In genomic region chr17:1961187-1961586, GRCh38 we compare ENCODE assay signal across 15 cellular contexts.
A peak's percentile ranks its signal among the peaks of the same experiment; 100 is the strongest.
DNase-seq lines count a peak whose midpoint lies in the region; ATAC-seq and TF ChIP-seq lines count a peak whose summit lies in the region.
"Had no signal": no experiment of that assay in that cellular context is flagged by ENCODE, and none has a peak within 500 bp of the region (broad histone marks: within the 10 kb centered on the region; RNA-seq: fewer than 3 reads in every experiment).

No MANE protein-coding gene starts in this region.

- intact Hi-C loops in CD8-positive, alpha-beta T cell (cut with DNase I, micrococcal nuclease) = no loop called here
- intact Hi-C loops in PC-3 (cut with micrococcal nuclease) = no loop called here

- no peak overlapping the region for H2BK120ac ChIP-seq in mesendoderm (ENCODE audit: low read depth, low read length)

- POLR2A ChIA-PET in HEK293T (lab: Yijun Ruan, JAX) (no interaction called here), WTC11 (lab: Charles Lee) (interaction anchor here (0.6 kb wide), 1 partner anchor 359 kb away, joined by 3 read pairs; no protein-coding TSS in a partner anchor), PC-3 (lab: Charles Lee; ENCODE audit: unreplicated experiment) (no interaction called here)
- POLR2A ChIA-PET in CD8-positive, alpha-beta T cell (lab: Charles Lee) = no interaction called here

- H3K36me3 Mint-ChIP-seq in WTC11 = no peaks in the 10 kb centered on the region
- H3K36me3 Mint-ChIP-seq in CD8-positive, alpha-beta T cell = no peaks in the 10 kb centered on the region

- ATAC-seq in WTC11 (peak; percentile 76), GM18858 (IDR thresholded peaks at IDR 0.05; ENCODE audit: unreplicated experiment) (no peak), PC-3 (no peak)
- no peak for ATAC-seq in CD8-positive, alpha-beta T cell
- ATAC-seq: activated CD4-positive, CD25-positive, alpha-beta regulatory T cell treated with anti-CD3 and anti-CD28 coated beads, Interleukin-2, amount 50 U/mL, for 24 hours had no signal

- CTCF ChIA-PET in HEK293T (lab: Yijun Ruan, JAX) (no interaction called here), WTC11 (lab: Charles Lee) (no interaction called here), PC-3 (lab: Charles Lee) (no interaction called here)
- CTCF ChIA-PET in CD8-positive, alpha-beta T cell (lab: Charles Lee) = no interaction called here

- H3K27me3 Mint-ChIP-seq in WTC11 (ENCODE audit: low read depth) = peaks cover 39% of the 10 kb centered on the region
- H3K27me3 Mint-ChIP-seq in CD8-positive, alpha-beta T cell (ENCODE audit: low read depth) = no peaks in the 10 kb centered on the region

- no peak overlapping the region for H2AK5ac ChIP-seq in mesendoderm (ENCODE audit: low read length)

- H3K36me3 ChIP-seq in BLaER1 (no peaks in the 10 kb centered on the region), mesendoderm (ENCODE audit: control insufficient read depth, insufficient read depth, low read length) (no peaks in the 10 kb centered on the region), PC-3 (ENCODE audit: low read depth, low read length) (no peaks in the 10 kb centered on the region)
- H3K36me3 ChIP-seq in CD8-positive, alpha-beta T cell (ENCODE audit: insufficient read depth, low read length) = no peaks in the 10 kb centered on the region

- BruUV-seq in PC-3 (replicated peaks; lab: Mats Ljungman, UMichigan) = no TSS peak

- H3K4me3 ChIP-seq in BLaER1 (no peak overlapping the region), mesendoderm (ENCODE audit: low read length) (no peak overlapping the region), PC-3 (ENCODE audit: low read length) (no peak overlapping the region)
- H3K4me3 ChIP-seq in CD8-positive, alpha-beta T cell (ENCODE audit: low read depth, low read length) = no peak overlapping the region

- H3K56ac ChIP-seq in mesendoderm (ENCODE audit: low read length) = peak overlapping the region; percentile 85

- no CpG with 5 or more reads among the region's 14 CpGs for WGBS in mesendoderm (ENCODE audit: extremely low coverage, insufficient coverage, low lambda C conversion rate)

- no peak overlapping the region for H3K9ac ChIP-seq in BLaER1
- no peak overlapping the region for H3K9ac ChIP-seq in mesendoderm (ENCODE audit: low read length)
- no peak overlapping the region for H3K9ac ChIP-seq in PC-3 (ENCODE audit: low read length)

- no peak overlapping the region for H3K4ac ChIP-seq in mesendoderm (ENCODE audit: low read depth, low read length)

- H3K27ac ChIP-seq in BLaER1 (peak overlapping the region; percentile 49; the same call in 1 of the 2 replicates), mesendoderm (ENCODE audit: low read depth, low read length) (peak overlapping the region; percentile 80), PC-3 (ENCODE audit: low read length) (no peak overlapping the region)
- no peak overlapping the region for H3K27ac ChIP-seq in CD8-positive, alpha-beta T cell (ENCODE audit: low read depth, low read length)

- peak overlapping the region; percentile 66 for H3K27ac Mint-ChIP-seq in WTC11
- no peak overlapping the region for H3K27ac Mint-ChIP-seq in CD8-positive, alpha-beta T cell
- H3K27ac Mint-ChIP-seq: activated T-helper 2 cell treated with anti-CD3 and anti-CD28 coated beads, Interferon-gamma antibody, Interleukin-2, Interleukin-4, amounts not matched to agents 10 μg/mL and 5 μg/mL and 100 μg/mL, durations not matched to agents 14 hours and 24 hours and 36 hours; IgD-negative memory B cell; T-helper 2 cell treated with Interferon-gamma antibody and Interleukin-4, amounts not matched to agents 5 μg/mL and 100 μg/mL, for 36 hours had no signal

- peaks cover 20% of the 10 kb centered on the region for H3K4me1 Mint-ChIP-seq in WTC11
- no peaks in the 10 kb centered on the region for H3K4me1 Mint-ChIP-seq in CD8-positive, alpha-beta T cell (ENCODE audit: low read depth)
- H3K4me1 Mint-ChIP-seq: IgD-negative memory B cell had no signal

- TF ChIP-seq CTCF in WTC11 (IDR thresholded peaks at IDR 0.05) (no peak), PC-3 (conservative IDR thresholded peaks at IDR 0.05; ENCODE audit: low read depth, low read length) (no peak)
- TF ChIP-seq CTCF in CD8-positive, alpha-beta T cell (IDR thresholded peaks at IDR 0.05) = no peak

- H3K18ac ChIP-seq in mesendoderm (ENCODE audit: low read length) = no peak overlapping the region

- H4K5ac ChIP-seq in mesendoderm (ENCODE audit: low read length) = no peak overlapping the region

- H3K4me2 ChIP-seq in BLaER1 (peak overlapping the region; percentile 59), mesendoderm (ENCODE audit: low read length) (no peak overlapping the region), PC-3 (ENCODE audit: low read length) (no peak overlapping the region)

- H3K79me1 ChIP-seq in mesendoderm (ENCODE audit: low read length) = no peaks in the 10 kb centered on the region

- H2AFZ ChIP-seq in PC-3 (ENCODE audit: low read length) = no peak overlapping the region

- no peak overlapping the region for H4K8ac ChIP-seq in mesendoderm (ENCODE audit: low read depth, low read length)

- H3K4me1 ChIP-seq in BLaER1 (peaks cover 66% of the 10 kb centered on the region), mesendoderm (ENCODE audit: control insufficient read depth, low read depth, low read length) (peaks cover 8% of the 10 kb centered on the region), PC-3 (ENCODE audit: insufficient read depth, low read length) (no peaks in the 10 kb centered on the region)
- no peaks in the 10 kb centered on the region for H3K4me1 ChIP-seq in CD8-positive, alpha-beta T cell (ENCODE audit: insufficient read depth, low read length)

- H3K9me3 ChIP-seq in BLaER1 (no peaks in the 10 kb centered on the region), PC-3 (ENCODE audit: low read length) (no peaks in the 10 kb centered on the region)
- H3K9me3 ChIP-seq in CD8-positive, alpha-beta T cell (ENCODE audit: low read length) = no peaks in the 10 kb centered on the region

- peak overlapping the region; percentile 74 for H2BK5ac ChIP-seq in mesendoderm (ENCODE audit: low read length)

- H3K9me2 ChIP-seq in PC-3 (replicated peaks; ENCODE audit: low read length) = no peaks in the 10 kb centered on the region

- H4K20me1 ChIP-seq in BLaER1 = peaks cover 9% of the 10 kb centered on the region; the same call in 1 of the 2 replicates
- no peaks in the 10 kb centered on the region for H4K20me1 ChIP-seq in PC-3 (ENCODE audit: low read length)

- no peaks in the 10 kb centered on the region for H3K27me3 ChIP-seq in BLaER1
- no peaks in the 10 kb centered on the region for H3K27me3 ChIP-seq in mesendoderm (ENCODE audit: insufficient read depth, low read length, poor library complexity)
- H3K27me3 ChIP-seq in CD8-positive, alpha-beta T cell (ENCODE audit: insufficient read depth, low read length) = no peaks in the 10 kb centered on the region
- no peaks in the 10 kb centered on the region for H3K27me3 ChIP-seq in PC-3 (ENCODE audit: low read length)

- H3K4me3 Mint-ChIP-seq in WTC11 = peak overlapping the region; percentile 5; the same call in 1 of the 2 replicates
- H3K4me3 Mint-ChIP-seq in CD8-positive, alpha-beta T cell = no peak overlapping the region
- H3K4me3 Mint-ChIP-seq: IgD-negative memory B cell; T-helper 2 cell treated with Interferon-gamma antibody and Interleukin-4, amounts not matched to agents 5 μg/mL and 100 μg/mL, for 36 hours had no signal

- H3K9me3 Mint-ChIP-seq in WTC11 = no peaks in the 10 kb centered on the region
- no peaks in the 10 kb centered on the region for H3K9me3 Mint-ChIP-seq in CD8-positive, alpha-beta T cell
- H3K9me3 Mint-ChIP-seq: activated T-helper 2 cell treated with anti-CD3 and anti-CD28 coated beads, Interferon-gamma antibody, Interleukin-2, Interleukin-4, amounts not matched to agents 10 μg/mL and 5 μg/mL and 100 μg/mL, durations not matched to agents 14 hours and 24 hours and 36 hours; IgD-negative memory B cell; T-helper 2 cell treated with Interferon-gamma antibody and Interleukin-4, amounts not matched to agents 5 μg/mL and 100 μg/mL, for 36 hours had no signal

- H3K79me2 ChIP-seq in mesendoderm (ENCODE audit: control insufficient read depth, insufficient read depth, low read length) = no peaks in the 10 kb centered on the region
- H3K79me2 ChIP-seq in PC-3 (ENCODE audit: low read length) = no peaks in the 10 kb centered on the region

- H2BK15ac ChIP-seq in mesendoderm (replicated peaks; ENCODE audit: low read depth) = no peak overlapping the region

- no peak overlapping the region for H3K23ac ChIP-seq in mesendoderm (ENCODE audit: low read length)

- peak; percentile 48 for DNase-seq in HEK293T (ENCODE audit: extremely low spot score)
- DNase-seq in WTC11 (ENCODE audit: low spot score) = peak; percentile 63
- DNase-seq in mesendoderm = peak; percentile 94
- no peak for DNase-seq in CD8-positive, alpha-beta T cell
- no peak for DNase-seq in PC-3
- no peak for DNase-seq in epidermal melanocyte (ENCODE audit: insufficient read length, low spot score)
- DNase-seq: effector CD4-positive, alpha-beta T cell; occipital lobe; OCI-M1 had no signal

- H3F3A ChIP-seq in PC-3 (ENCODE audit: low read length, unreplicated experiment) = no peaks in the 10 kb centered on the region

TF ChIP-seq in HEK293T, 16 proteins besides CTCF, POLR2A, EP300 and RAD21 (continues in another document):
- no peak for TF ChIP-seq ARNT (IDR thresholded peaks at IDR 0.05)
- no peak for TF ChIP-seq ZNF384 (IDR thresholded peaks at IDR 0.05)
- TF ChIP-seq LEF1 (IDR thresholded peaks at IDR 0.05; ENCODE audit: borderline replicate concordance) = no peak
- peak; percentile 89 for TF ChIP-seq PKNOX1 (IDR thresholded peaks at IDR 0.05)

TF ChIP-seq in WTC11, 78 proteins besides CTCF, POLR2A, EP300 and RAD21 (continues in another document):
- no peak for TF ChIP-seq ZBTB43 (CRISPR knock-in tag; IDR thresholded peaks at IDR 0.05)
- no peak for TF ChIP-seq E2F5 (CRISPR knock-in tag; IDR thresholded peaks at IDR 0.05)
- no peak for TF ChIP-seq JUN (CRISPR knock-in tag; IDR thresholded peaks at IDR 0.05)
- TF ChIP-seq ETV6 (CRISPR knock-in tag; IDR thresholded peaks at IDR 0.05) = no peak
- TF ChIP-seq CBFB (CRISPR knock-in tag; IDR thresholded peaks at IDR 0.05; ENCODE audit: low read depth) = no peak

Comparison
In these comparisons a context has a peak if more than half of its experiments do, and no peak if none do; other contexts are left out.
1. H3K27ac ChIP-seq: peak in BLaER1 (single experiment) and mesendoderm (single experiment); none in CD8-positive, alpha-beta T cell (single experiment) and PC-3 (single experiment).
2. DNase-seq: peak in HEK293T (single experiment), WTC11 (single experiment) and mesendoderm (single experiment); none in CD8-positive, alpha-beta T cell (0 of 7), PC-3 (single experiment) and epidermal melanocyte (single experiment).